In genomic region chr19:1845642-1846041, GRCh38 we compare ENCODE assay signal across 19 cellular contexts. TPM values are rescaled to one million over a fixed set of nuclear protein-coding genes. Genes with fewer than 3 reads are reported as not detected.
DNase-seq lines count a peak whose midpoint lies in the region; ATAC-seq and TF ChIP-seq lines count a peak whose summit lies in the region.
"Had no signal": no experiment of that assay in that cellular context is flagged by ENCODE, and none has a peak within 500 bp of the region (broad histone marks: within the 10 kb centered on the region; RNA-seq: fewer than 3 reads in every experiment).

No MANE protein-coding gene starts in this region.

- no peaks in the 10 kb centered on the region for H3K27me3 Mint-ChIP-seq in activated T-cell treated with anti-CD3 and anti-CD28 coated beads, Interleukin-2, amount 50 U/mL, for 24 hours
- H3K27me3 Mint-ChIP-seq in T-helper 17 cell (no peaks in the 10 kb centered on the region), progenitor cell of endocrine pancreas (no peaks in the 10 kb centered on the region)
- H3K27me3 Mint-ChIP-seq: activated naive CD8-positive, alpha-beta T cell treated with anti-CD3 and anti-CD28 coated beads, Interleukin-2, amount 10 ng/mL, durations not matched to agents 7 days and 5 days; CD4-positive, alpha-beta memory T cell; stimulated activated memory B cell treated with anti-CD40 and anti-IgM and Interleukin-4, amounts not matched to agents 10 μg/mL and 1 μg/mL and 100 μg/mL, for 72 hours had no signal

- H3K4me1 ChIP-seq in hepatocyte (ENCODE audit: insufficient read depth) = peaks cover 10% of the 10 kb centered on the region
- H3K4me1 ChIP-seq in aorta (ENCODE audit: control insufficient read depth in 1 of 2, insufficient read depth in 2 of 2, low read length in 2 of 2) = peaks cover 0 to 3% of the 10 kb centered on the region in 2 donors

- H3K79me2 ChIP-seq in hepatocyte = peaks cover 74% of the 10 kb centered on the region

- intact Hi-C loops in aorta (cut with DNase I) = no loop called here

- H3K4me2 ChIP-seq in hepatocyte = peak overlapping the region; percentile 86

- no peaks in the 10 kb centered on the region for H3K9me3 Mint-ChIP-seq in activated T-cell treated with anti-CD3 and anti-CD28 coated beads, Interleukin-2, amount 50 U/mL, for 24 hours
- no peaks in the 10 kb centered on the region for H3K9me3 Mint-ChIP-seq in progenitor cell of endocrine pancreas (ENCODE audit: low read depth)
- H3K9me3 Mint-ChIP-seq: activated naive CD8-positive, alpha-beta T cell treated with anti-CD3 and anti-CD28 coated beads, Interleukin-2, amount 10 ng/mL, durations not matched to agents 7 days and 5 days; stimulated activated memory B cell treated with anti-CD40 and anti-IgM and Interleukin-4, amounts not matched to agents 10 μg/mL and 1 μg/mL and 100 μg/mL, for 72 hours had no signal

- H3K36me3 Mint-ChIP-seq in activated T-cell treated with anti-CD3 and anti-CD28 coated beads, Interleukin-2, amount 50 U/mL, for 24 hours (ENCODE audit: low read depth) = peaks cover 55% of the 10 kb centered on the region
- H3K36me3 Mint-ChIP-seq in T-helper 17 cell (ENCODE audit: low read depth) = no peaks in the 10 kb centered on the region
- H3K36me3 Mint-ChIP-seq in progenitor cell of endocrine pancreas (ENCODE audit: insufficient read depth) = no peaks in the 10 kb centered on the region

- H3K4me1 Mint-ChIP-seq in activated T-cell treated with anti-CD3 and anti-CD28 coated beads, Interleukin-2, amount 50 U/mL, for 24 hours (ENCODE audit: low read depth) = peaks cover 73% of the 10 kb centered on the region
- H3K4me1 Mint-ChIP-seq in T-helper 17 cell = peaks cover 25% of the 10 kb centered on the region
- peaks cover 12% of the 10 kb centered on the region for H3K4me1 Mint-ChIP-seq in progenitor cell of endocrine pancreas (ENCODE audit: low read depth)

- peaks cover 70% of the 10 kb centered on the region for H4K20me1 ChIP-seq in hepatocyte (ENCODE audit: insufficient read depth, poor library complexity, severe bottlenecking)

- H3K27ac ChIP-seq in hepatocyte = no peak overlapping the region
- H3K27ac ChIP-seq in aorta (ENCODE audit: low read depth in 1 of 2, low read length in 2 of 2) = no peak overlapping the region
- H3K27ac ChIP-seq: A549, foreskin keratinocyte, Peyer's patch had no signal

- H3K27me3 ChIP-seq in hepatocyte = no peaks in the 10 kb centered on the region
- no peaks in the 10 kb centered on the region for H3K27me3 ChIP-seq in aorta (ENCODE audit: control insufficient read depth in 1 of 2, insufficient read depth in 2 of 2, low read length in 1 of 2)
- H3K27me3 ChIP-seq: foreskin keratinocyte, Peyer's patch, upper lobe of left lung had no signal

- ATAC-seq in T-helper 17 cell (no peak), aorta (ENCODE audit: low FRiP score) (no peak)
- ATAC-seq: A549; foreskin keratinocyte; SK-N-SH treated with all-trans-retinoic acid at 6 μM for 48 hours; stimulated activated memory B cell treated with anti-CD40 and anti-IgM and Interleukin-4, amounts not matched to agents 10 μg/mL and 1 μg/mL and 100 μg/mL, for 72 hours had no signal

- H3K9me2 ChIP-seq in hepatocyte (replicated peaks; ENCODE audit: insufficient read depth) = no peaks in the 10 kb centered on the region

- H3K9me3 ChIP-seq in T-helper 17 cell (ENCODE audit: control insufficient read depth, low read length, poor library complexity, severe bottlenecking) (no peaks in the 10 kb centered on the region), hepatocyte (ENCODE audit: low read depth) (no peaks in the 10 kb centered on the region), aorta (ENCODE audit: control insufficient read depth, low read length) (no peaks in the 10 kb centered on the region)
- H3K9me3 ChIP-seq: A549, Peyer's patch, upper lobe of left lung had no signal

- H3K4me3 Mint-ChIP-seq in activated T-cell treated with anti-CD3 and anti-CD28 coated beads, Interleukin-2, amount 50 U/mL, for 24 hours = peak overlapping the region; percentile 94
- peak overlapping the region; percentile 78 for H3K4me3 Mint-ChIP-seq in T-helper 17 cell
- no peak overlapping the region for H3K4me3 Mint-ChIP-seq in progenitor cell of endocrine pancreas (ENCODE audit: low read depth)

- WGBS in hepatocyte (ENCODE audit: low lambda C conversion rate, missing lambda C conversion rate) = 95% methylated on average over 11 of the region's 11 CpGs
- 89 to 92% methylated on average over 11 of the region's 11 CpGs for WGBS in aorta, 2 donors

- TF ChIP-seq CTCF in hepatocyte (IDR thresholded peaks at IDR 0.05; ENCODE audit: poor library complexity) = no peak
- TF ChIP-seq CTCF in progenitor cell of endocrine pancreas (IDR thresholded peaks at IDR 0.05; ENCODE audit: unreplicated experiment) = no peak

- H3K36me3 ChIP-seq in hepatocyte (replicated peaks; ENCODE audit: insufficient read depth, low read depth) = no peaks in the 10 kb centered on the region
- no peaks in the 10 kb centered on the region for H3K36me3 ChIP-seq in aorta (ENCODE audit: control insufficient read depth in 1 of 2, insufficient read depth in 2 of 2, low read length in 1 of 2)
- H3K36me3 ChIP-seq: Peyer's patch had no signal

- peak overlapping the region; percentile 95 for H3K27ac Mint-ChIP-seq in activated T-cell treated with anti-CD3 and anti-CD28 coated beads, Interleukin-2, amount 50 U/mL, for 24 hours
- H3K27ac Mint-ChIP-seq in T-helper 17 cell (no peak overlapping the region), progenitor cell of endocrine pancreas (peak overlapping the region; percentile 64)
- H3K27ac Mint-ChIP-seq: stimulated activated memory B cell treated with anti-CD40 and anti-IgM and Interleukin-4, amounts not matched to agents 10 μg/mL and 1 μg/mL and 100 μg/mL, for 72 hours had no signal

- no peak overlapping the region for H3K4me3 ChIP-seq in hepatocyte
- H3K4me3 ChIP-seq in aorta (ENCODE audit: low read length in 2 of 2) = no peak overlapping the region
- H3K4me3 ChIP-seq: A549, Peyer's patch had no signal

- no peak overlapping the region for H2AFZ ChIP-seq in hepatocyte

- no peak for DNase-seq in activated T-cell treated with anti-CD3 and anti-CD28 coated beads, Interleukin-2, amount 50 U/mL, for 24 hours
- DNase-seq in activated T-cell treated with anti-CD3 and anti-CD28 coated beads, Interleukin-2, amount 50 U/mL, for 48 hours = no peak
- DNase-seq in T-helper 17 cell (no peak), hepatocyte (ENCODE audit: low spot score) (no peak), progenitor cell of endocrine pancreas (ENCODE audit: low spot score, unreplicated experiment) (no peak), NCI-H748 treated with DMSO at 0.1 percent for 48 hours (lab: John Stamatoyannopoulos, UW) (no peak), amniotic stem cell (lab: John Stamatoyannopoulos, UW) (no peak), aorta (no peak)
- DNase-seq: activated naive CD8-positive, alpha-beta T cell treated with anti-CD3 and anti-CD28 coated beads, Interleukin-2, amount 10 ng/mL, durations not matched to agents 7 days and 5 days; foreskin keratinocyte; NCI-H2081 treated with DMSO at 0.1 percent for 48 hours; NCI-H526; Peyer's patch; small intestine; upper lobe of left lung had no signal

RNA-seq across cellular contexts. Expression of gene REXO1, which starts 2.6 kb away (rescaled TPM):
- 100 to 1,000 TPM in 1 of 2 donors, 10 to 100 TPM in 1; 98.7 to 107 TPM for total RNA-seq in T-helper 17 cell
- total RNA-seq in hepatocyte = 13.2 and 13.4 TPM in 2 replicates
- polyA plus RNA-seq in hepatocyte = 22.8 and 26.2 TPM in 2 replicates
- 42.8 and 44.6 TPM in 2 replicates for total RNA-seq in progenitor cell of endocrine pancreas
- 10 to 100 TPM; 27.7 to 29.9 TPM for total RNA-seq in aorta
- polyA plus RNA-seq in aorta = 10 to 100 TPM in 1 of 2 donors, 1 to 10 TPM in 1; 4.8 to 25.6 TPM

RNA-seq across cellular contexts. Expression of gene KLF16, which starts 17.7 kb away (rescaled TPM):
- total RNA-seq in T-helper 17 cell (10 to 100 TPM; 37.9 to 46.5 TPM), hepatocyte (3.4 and 6.4 TPM in 2 replicates), progenitor cell of endocrine pancreas (13.2 and 13.5 TPM in 2 replicates), aorta (10 to 100 TPM; 17.3 to 18.3 TPM)
- polyA plus RNA-seq in hepatocyte (14.3 and 16.0 TPM in 2 replicates), aorta (1 to 10 TPM; 5.1 to 6.6 TPM)

RNA-seq across cellular contexts. Expression of gene ATP8B3, which starts 33.6 kb away (rescaled TPM):
- total RNA-seq in T-helper 17 cell (1 to 10 TPM; 4.6 to 6.0 TPM), hepatocyte (1.4 and 1.7 TPM in 2 replicates), progenitor cell of endocrine pancreas (3.7 and 4.1 TPM in 2 replicates), aorta (1 to 10 TPM; 1.8 to 4.7 TPM)
- polyA plus RNA-seq in hepatocyte (2.4 and 3.1 TPM in 2 replicates), aorta (under 1 TPM; 0.38 to 0.63 TPM)

RNA-seq across cellular contexts. Expression of gene ABHD17A, which starts 39.7 kb away (rescaled TPM):
- total RNA-seq in T-helper 17 cell (100 to 1,000 TPM; 121 to 125 TPM), hepatocyte (62.5 and 77.5 TPM in 2 replicates), progenitor cell of endocrine pancreas (46.5 and 48.8 TPM in 2 replicates), aorta (10 to 100 TPM; 54.8 to 64.6 TPM)
- polyA plus RNA-seq in hepatocyte (99.7 and 102 TPM in 2 replicates), aorta (100 to 1,000 TPM in 1 of 2 donors, 10 to 100 TPM in 1; 48.8 to 116 TPM)

RNA-seq across cellular contexts. Expression of gene ADAT3, which starts 59.6 kb away (rescaled TPM):
- total RNA-seq in T-helper 17 cell (1 to 10 TPM; 6.4 to 8.5 TPM), hepatocyte (2.4 and 5.3 TPM in 2 replicates), progenitor cell of endocrine pancreas (14.1 and 16.2 TPM in 2 replicates), aorta (1 to 10 TPM; 3.3 to 5.5 TPM)
- polyA plus RNA-seq in hepatocyte (11.0 and 11.6 TPM in 2 replicates), aorta (1 to 10 TPM; 1.5 to 5.6 TPM)
